Comparison of ENCODE assay signal across 8 cellular contexts in the genomic region with DNA sequence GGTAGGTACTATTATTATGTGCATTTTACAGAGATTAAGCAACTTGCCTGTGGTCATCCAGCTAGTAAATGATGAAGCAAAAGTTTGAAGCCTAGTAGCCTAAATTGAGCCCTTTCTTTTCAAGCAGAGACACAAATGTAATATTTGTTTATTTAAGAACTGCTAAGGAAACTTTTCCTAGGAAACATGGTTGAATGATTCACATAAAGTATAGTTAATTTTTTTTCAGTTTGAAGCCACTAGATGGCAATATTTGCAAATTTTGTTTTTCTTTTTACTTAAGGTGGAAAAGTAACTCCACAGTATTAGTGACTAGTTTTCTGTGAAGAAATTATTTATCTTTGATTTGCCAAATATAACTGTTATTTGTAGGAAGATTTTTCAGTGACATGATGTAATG. TPM values are rescaled to one million over a fixed set of nuclear protein-coding genes. Genes with fewer than 3 reads are reported as not detected.
A peak's percentile ranks its signal among the peaks of the same experiment; 100 is the strongest.
DNase-seq lines count a peak whose midpoint lies in the region; ATAC-seq and TF ChIP-seq lines count a peak whose summit lies in the region.

No MANE protein-coding gene starts in this region.

- H2AFZ ChIP-seq in KMS-11 (ENCODE audit: low read depth): no peak overlapping the region

- intact Hi-C loops in lower lobe of right lung (cut with DNase I): no loop called here

- peak; percentile 9 for DNase-seq in COR-L47 (lab: John Stamatoyannopoulos, UW)
- DNase-seq in adipocyte (ENCODE audit: low read depth): peak; percentile 75
- no peak for DNase-seq in lower lobe of right lung
- DNase-seq in activated CD4-positive, alpha-beta T cell treated with anti-CD3 and anti-CD28 coated beads for 4 hours: no peak
- no peak for DNase-seq in activated T-cell treated with anti-CD3 and anti-CD28 coated beads for 4 hours

- H3K4me1 ChIP-seq in KMS-11 (ENCODE audit: low read depth, poor library complexity, severe bottlenecking) (no peaks in the 10 kb centered on the region), adipocyte (ENCODE audit: control insufficient read depth, insufficient read depth, low read length) (peaks cover 15% of the 10 kb centered on the region), lower lobe of right lung (no peaks in the 10 kb centered on the region)

- H3K4me2 ChIP-seq in KMS-11: no peak overlapping the region

- no peaks in the 10 kb centered on the region for H3K79me2 ChIP-seq in KMS-11 (ENCODE audit: insufficient read depth, low read depth)

- H3K27ac ChIP-seq in KMS-11: no peak overlapping the region
- no peak overlapping the region for H3K27ac ChIP-seq in lower lobe of right lung

- no peaks in the 10 kb centered on the region for H4K20me1 ChIP-seq in KMS-11 (ENCODE audit: insufficient read depth)

- peaks cover 4% of the 10 kb centered on the region for H3K9me3 ChIP-seq in adipocyte (ENCODE audit: control insufficient read depth, low read length)
- H3K9me3 ChIP-seq in lower lobe of right lung: no peaks in the 10 kb centered on the region

- H3K4me3 ChIP-seq in KMS-11 (IDR thresholded peaks at IDR 0.05; ENCODE audit: insufficient read depth, low read depth, low read length) (no peak overlapping the region), adipocyte (ENCODE audit: low read length) (no peak overlapping the region), lower lobe of right lung (no peak overlapping the region)

- ATAC-seq in lower lobe of right lung (no peak), GM18870 (IDR thresholded peaks at IDR 0.05; ENCODE audit: unreplicated experiment) (no peak), GM18511 (IDR thresholded peaks at IDR 0.05; ENCODE audit: unreplicated experiment) (no peak)

- TF ChIP-seq CTCF in KMS-11 (conservative IDR thresholded peaks at IDR 0.05; ENCODE audit: low read depth, low read length) (peak; percentile 66; the same call in 1 of the 2 replicates), lower lobe of right lung (IDR thresholded peaks at IDR 0.05) (peak; percentile 38)

- no peak overlapping the region for H3K9ac ChIP-seq in KMS-11
- H3K9ac ChIP-seq in adipocyte (ENCODE audit: low read length): no peak overlapping the region

- no peaks in the 10 kb centered on the region for H3K36me3 ChIP-seq in KMS-11 (ENCODE audit: insufficient read depth)
- no peaks in the 10 kb centered on the region for H3K36me3 ChIP-seq in adipocyte (ENCODE audit: control insufficient read depth, insufficient read depth, low read length, severe bottlenecking)
- no peaks in the 10 kb centered on the region for H3K36me3 ChIP-seq in lower lobe of right lung

- H3K27me3 ChIP-seq in KMS-11 (ENCODE audit: insufficient read depth, low read depth) (no peaks in the 10 kb centered on the region), adipocyte (replicated peaks; ENCODE audit: control insufficient read depth, insufficient read depth, low read length) (no peaks in the 10 kb centered on the region), lower lobe of right lung (ENCODE audit: low read depth) (no peaks in the 10 kb centered on the region)

RNA-seq across cellular contexts. Expression of gene ANKRD17, which starts 52.8 kb away (rescaled TPM):
- 57.4 TPM for total RNA-seq in lower lobe of right lung

Comparison
In these comparisons a context has a peak if more than half of its experiments do, and no peak if none do; other contexts are left out.
1. DNase-seq: peak in COR-L47 (single experiment) and adipocyte (single experiment); none in lower lobe of right lung (single experiment), activated CD4-positive, alpha-beta T cell treated with anti-CD3 and anti-CD28 coated beads for 4 hours (0 of 2) and activated T-cell treated with anti-CD3 and anti-CD28 coated beads for 4 hours (single experiment).